Comparison of ENCODE assay signal across 8 cellular contexts in genomic region chr19:44112802-44113137, GRCh38. TPM values are rescaled to one million over a fixed set of nuclear protein-coding genes. Genes with fewer than 3 reads are reported as not detected.
DNase-seq lines count a peak whose midpoint lies in the region; ATAC-seq and TF ChIP-seq lines count a peak whose summit lies in the region.

No MANE protein-coding gene starts in this region.

- intact Hi-C loops in colonic mucosa (cut with DNase I): loop anchor here (10.0 kb wide), 1 partner anchor 88 kb away; the partner anchor contains the start of gene ZNF222

- peaks cover 12% of the 10 kb centered on the region for H3K4me1 Mint-ChIP-seq in nephron

- H3K36me3 ChIP-seq in colonic mucosa: no peaks in the 10 kb centered on the region

- TF ChIP-seq CTCF in colonic mucosa (IDR thresholded peaks at IDR 0.05) (no peak), nephron (IDR thresholded peaks at IDR 0.05; ENCODE audit: unreplicated experiment in 3 of 3) (no peak)

- peak overlapping the region; percentile 67 for H3K4me3 ChIP-seq in colonic mucosa

- ATAC-seq in GM18511 (IDR thresholded peaks at IDR 0.05; ENCODE audit: unreplicated experiment) (peak; percentile 2), HG02571 (IDR thresholded peaks at IDR 0.05; ENCODE audit: unreplicated experiment) (no peak), HG03139 (IDR thresholded peaks at IDR 0.05; ENCODE audit: unreplicated experiment) (no peak)

- DNase-seq in colonic mucosa (no peak), OCI-M1 (lab: John Stamatoyannopoulos, UW) (no peak), AG08396 (ENCODE audit: low spot score) (no peak)

- no peaks in the 10 kb centered on the region for H3K27me3 ChIP-seq in colonic mucosa

- no peak for TF ChIP-seq EP300 in Ishikawa (IDR thresholded peaks at IDR 0.05; ENCODE audit: borderline replicate concordance)

- peak overlapping the region; percentile 88 to 95 (median 95) for H3K27ac Mint-ChIP-seq in nephron

- H3K27me3 Mint-ChIP-seq in nephron (ENCODE audit: low read depth): no peaks in the 10 kb centered on the region

- H3K9me3 ChIP-seq in colonic mucosa: peaks cover 11% of the 10 kb centered on the region

- peaks cover 7% of the 10 kb centered on the region for H3K4me1 ChIP-seq in colonic mucosa

- H3K27ac ChIP-seq in colonic mucosa: no peak overlapping the region

- no peak for TF ChIP-seq RAD21 in Ishikawa (IDR thresholded peaks at IDR 0.05; ENCODE audit: low read depth)

- peaks cover 27% of the 10 kb centered on the region for H3K9me3 Mint-ChIP-seq in nephron

- peak overlapping the region; percentile 98 for H3K4me3 Mint-ChIP-seq in nephron

- peak overlapping the region in 1 of 2 donors; percentile 84 for H3K9ac ChIP-seq in colonic mucosa (ENCODE audit: low read depth in 2 of 2, low read length in 2 of 2)

- peaks cover 61% of the 10 kb centered on the region for H3K36me3 Mint-ChIP-seq in nephron (ENCODE audit: low read depth)

TF ChIP-seq in Ishikawa, 13 proteins besides CTCF, POLR2A, EP300 and RAD21:
- TF ChIP-seq TEAD4 (IDR thresholded peaks at IDR 0.05) (no peak), FOXM1 (IDR thresholded peaks at IDR 0.05; ENCODE audit: borderline replicate concordance, low read depth) (peak; percentile 8; the same call in 1 of the 2 replicates)
TF ChIP-seq in Ishikawa: peak in this region for 1.

RNA-seq across cellular contexts. Expression of gene ZNF225, which starts 0.4 kb away (rescaled TPM):
- total RNA-seq in colonic mucosa: 1 to 10 TPM; 2.8 TPM

RNA-seq across cellular contexts. Expression of gene ZNF224, which starts 18.6 kb away (rescaled TPM):
- 10 to 100 TPM; 19.8 to 21.1 TPM for total RNA-seq in colonic mucosa

RNA-seq across cellular contexts. Expression of gene ZNF234, which starts 28.6 kb away (rescaled TPM):
- total RNA-seq in colonic mucosa: 1 to 10 TPM; 6.3 to 7.5 TPM

RNA-seq across cellular contexts. Expression of gene ZNF284, which starts 40.8 kb away (rescaled TPM):
- total RNA-seq in colonic mucosa: 1 to 10 TPM; 1.2 to 1.4 TPM

RNA-seq across cellular contexts. Expression of gene ZNF226, which starts 52.1 kb away (rescaled TPM):
- total RNA-seq in colonic mucosa: 10 to 100 TPM; 12.9 to 15.5 TPM
